ENCODE assay signal across 24 cellular contexts in genomic region chr11:101864098-101864497, GRCh38. TPM values are rescaled to one million over a fixed set of nuclear protein-coding genes. Genes with fewer than 3 reads are reported as not detected.
"Had no signal": no experiment of that assay in that cellular context is flagged by ENCODE, and none has a peak within 500 bp of the region (broad histone marks: within the 10 kb centered on the region; RNA-seq: fewer than 3 reads in every experiment).

No MANE protein-coding gene starts in this region.

- H3K27ac ChIP-seq: KMS-11 had no signal

- H3K4me3 ChIP-seq: PC-9 had no signal

- H3K4me2 ChIP-seq: KMS-11, PC-9 had no signal

- H3K9ac ChIP-seq: KMS-11 had no signal

- DNase-seq: activated B cell treated with CpG ODN at 0.5 μM for 24 hours; activated CD4-positive, alpha-beta T cell treated with anti-CD3 and anti-CD28 coated beads for 36 hours; activated CD4-positive, alpha-beta T cell treated with anti-CD3 and anti-CD28 coated beads, Interleukin-2, amount 50 U/mL, for 1 hour; activated CD8-positive, alpha-beta memory T cell treated with anti-CD3 and anti-CD28 coated beads, Interleukin-2, amount 50 U/mL, for 4 hours; activated CD8-positive, alpha-beta T cell treated with anti-CD3 and anti-CD28 coated beads for 36 hours; activated gamma-delta T cell treated with Interleukin-2 at 50 U/mL for 16 hours; activated naive CD4-positive, alpha-beta T cell treated with anti-CD3 and anti-CD28 coated beads, Interleukin-2, amount 10 ng/mL, durations not matched to agents 7 days and 5 days; activated naive CD8-positive, alpha-beta T cell treated with anti-CD3 and anti-CD28 coated beads for 36 hours; activated T-cell treated with anti-CD3 and anti-CD28 coated beads, Interleukin-2, amount 50 U/mL, for 72 hours; MV-4-11; NCI-H1105; NCI-H1436; NCI-H1694 treated with DMSO at 0.1 percent for 48 hours; NCI-H2029 treated with DMSO at 0.1 percent for 48 hours; NCI-H345; NCI-H510A; NCI-H69; SIG-M5; T-helper 17 cell; T-helper 9 cell had no signal

RNA-seq across cellular contexts. Expression of gene ANGPTL5, which starts 52.2 kb away (rescaled TPM):
- total RNA-seq: activated B cell treated with CpG ODN at 0.5 μM for 24 hours; activated CD4-positive, alpha-beta T cell treated with anti-CD3 and anti-CD28 coated beads for 36 hours; activated CD8-positive, alpha-beta T cell treated with anti-CD3 and anti-CD28 coated beads for 36 hours; activated naive CD8-positive, alpha-beta T cell treated with anti-CD3 and anti-CD28 coated beads for 36 hours; activated T-cell treated with anti-CD3 and anti-CD28 coated beads, Interleukin-2, amount 50 U/mL, for 72 hours; activated T-helper 2 cell treated with anti-CD3 and anti-CD28 coated beads, Interferon-gamma antibody, Interleukin-2, Interleukin-4, amounts not matched to agents 10 μg/mL and 5 μg/mL and 100 μg/mL, durations not matched to agents 14 hours and 24 hours and 36 hours; MCF 10A; PC-9; T-helper 17 cell had no signal
